Comparison of ENCODE assay signal across 8 cellular contexts in the genomic region with DNA sequence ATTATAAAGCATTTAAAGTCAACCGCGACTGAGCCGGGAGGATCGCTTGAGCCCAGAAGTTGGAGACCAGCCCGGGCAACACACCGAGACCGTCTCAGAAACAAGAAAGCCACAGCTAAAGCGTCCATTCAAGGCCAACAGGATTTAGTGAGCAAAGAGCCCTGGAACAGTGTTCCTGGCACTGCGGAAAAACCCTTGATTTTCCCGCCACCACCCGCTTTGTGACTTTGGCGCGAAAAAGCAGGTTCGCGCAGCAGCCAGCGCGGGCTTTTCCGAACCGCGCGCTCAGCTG. TPM values are rescaled to one million over a fixed set of nuclear protein-coding genes. Genes with fewer than 3 reads are reported as not detected.
DNase-seq lines count a peak whose midpoint lies in the region; FAIRE-seq and TF ChIP-seq lines count a peak whose summit lies in the region.

No MANE protein-coding gene starts in this region.

- peaks cover 55% of the 10 kb centered on the region for H3K36me3 ChIP-seq in SJSA1
- peaks cover 3% of the 10 kb centered on the region for H3K36me3 ChIP-seq in rectal smooth muscle tissue (ENCODE audit: control insufficient read depth, insufficient read depth, low read length)

- H3K4me1 ChIP-seq in SJSA1 (replicated peaks): peaks cover 16% of the 10 kb centered on the region
- H3K4me1 ChIP-seq in rectal smooth muscle tissue (ENCODE audit: control insufficient read depth, insufficient read depth, low read length): peaks cover 8% of the 10 kb centered on the region

- H3K27ac ChIP-seq in SJSA1: peak overlapping the region; percentile 83
- no peak overlapping the region for H3K27ac ChIP-seq in rectal smooth muscle tissue (ENCODE audit: low read depth, low read length)

- H3K4me3 ChIP-seq in GM12864 (ENCODE audit: low read depth, low read length) (peak overlapping the region; percentile 99), SJSA1 (peak overlapping the region; percentile 82), fibroblast of mammary gland (ENCODE audit: control insufficient read depth, low read depth, low read length) (peak overlapping the region; percentile 95), rectal smooth muscle tissue (ENCODE audit: low read length) (peak overlapping the region; percentile 98)

- H3K9ac ChIP-seq in rectal smooth muscle tissue (ENCODE audit: low read length): no peak overlapping the region

- H3K27me3 ChIP-seq in SJSA1 (replicated peaks): no peaks in the 10 kb centered on the region
- H3K27me3 ChIP-seq in rectal smooth muscle tissue (ENCODE audit: control insufficient read depth, insufficient read depth, low read length): no peaks in the 10 kb centered on the region

- TF ChIP-seq CTCF in GM12864 (IDR thresholded peaks at IDR 0.05; ENCODE audit: low read depth, low read length, missing control alignments) (no peak), fibroblast of mammary gland (conservative IDR thresholded peaks at IDR 0.05; ENCODE audit: control insufficient read depth, insufficient read depth, low read depth, low read length) (no peak), GM10266 (IDR thresholded peaks at IDR 0.05; ENCODE audit: control insufficient read depth, insufficient read depth, low read depth, missing control alignments) (no peak)

- no peaks in the 10 kb centered on the region for H3K9me3 ChIP-seq in SJSA1 (replicated peaks)

- DNase-seq in GM12864 (ENCODE audit: low read depth): no peak
- no peak for DNase-seq in SJSA1 (ENCODE audit: low read depth in 1 of 2, low spot score in 2 of 2)
- DNase-seq in fibroblast of mammary gland (ENCODE audit: low read depth): no peak
- no peak for DNase-seq in GM10266 (ENCODE audit: extremely low spot score)
- no peak for DNase-seq in NK-92 treated with Interleukin-12 subunit alpha and Interleukin-12 subunit beta, amount 100 ng/mL, for 24 hours (lab: John Stamatoyannopoulos, UW)
- no peak for DNase-seq in NCI-H2196 (lab: John Stamatoyannopoulos, UW; ENCODE audit: unreplicated experiment)
- no peak for DNase-seq in frontal cortex (ENCODE audit: low spot score in 2 of 2)

- no peak for FAIRE-seq in frontal cortex (lab: Jason Lieb, UNC)

RNA-seq across cellular contexts. Expression of gene PCNA, which starts 0.7 kb away (rescaled TPM):
- total RNA-seq in SJSA1 (2014; rRNA removed; shearing (Covaris generic)): 391 and 409 TPM in 2 replicates
- 42.0 TPM for total RNA-seq in frontal cortex

RNA-seq across cellular contexts. Expression of gene TMEM230, which starts 6.2 kb away (rescaled TPM):
- 95.2 and 139 TPM in 2 replicates for total RNA-seq in SJSA1 (2014; rRNA removed; shearing (Covaris generic))
- 42.4 TPM for total RNA-seq in frontal cortex

RNA-seq across cellular contexts. Expression of gene CDS2, which starts 7.7 kb away (rescaled TPM):
- total RNA-seq in SJSA1 (2014; rRNA removed; shearing (Covaris generic)): 27.4 and 31.2 TPM in 2 replicates
- 69.3 TPM for total RNA-seq in frontal cortex
